In genomic region chr11:65504671-65505433, GRCh38 we compare ENCODE assay signal across 8 cellular contexts. TPM values are rescaled to one million over a fixed set of nuclear protein-coding genes. Genes with fewer than 3 reads are reported as not detected.
DNase-seq lines count a peak whose midpoint lies in the region; ATAC-seq lines count a peak whose summit lies in the region.

No MANE protein-coding gene starts in this region.

- DNase-seq in NCI-H446 treated with DMSO at 0.1 percent for 48 hours (lab: John Stamatoyannopoulos, UW) (peak; percentile 38), NCI-H446 (lab: John Stamatoyannopoulos, UW) (no peak), immature natural killer cell (peak in 2 of 3 donors; percentile 16 to 24), superior temporal gyrus (ENCODE audit: extremely low spot score) (peak; percentile 45)
- DNase-seq in activated CD8-positive, alpha-beta T cell treated with anti-CD3 and anti-CD28 coated beads, Interleukin-2, amount 10 ng/mL, durations not matched to agents 7 days and 5 days, result no peak
- no peak for DNase-seq in effector CD4-positive, alpha-beta T cell
- no peak for DNase-seq in activated CD4-positive, alpha-beta T cell treated with anti-CD3 and anti-CD28 coated beads for 1 hour

- no peaks in the 10 kb centered on the region for H3K36me3 Mint-ChIP-seq in activated CD8-positive, alpha-beta T cell treated with anti-CD3 and anti-CD28 coated beads, Interleukin-2, amount 10 ng/mL, durations not matched to agents 7 days and 5 days (ENCODE audit: low read depth)
- H3K36me3 Mint-ChIP-seq in immature natural killer cell, result peaks cover 0 to 31% (median 30%) of the 10 kb centered on the region in 3 donors

- H3K4me1 Mint-ChIP-seq in activated CD8-positive, alpha-beta T cell treated with anti-CD3 and anti-CD28 coated beads, Interleukin-2, amount 10 ng/mL, durations not matched to agents 7 days and 5 days (ENCODE audit: low read depth), result peaks cover 43% of the 10 kb centered on the region
- peaks cover 56 to 67% of the 10 kb centered on the region in 2 donors for H3K4me1 Mint-ChIP-seq in immature natural killer cell

- CTCF ChIA-PET in activated CD8-positive, alpha-beta T cell treated with anti-CD3 and anti-CD28 coated beads, Interleukin-2, amount 10 ng/mL, durations not matched to agents 7 days and 5 days (lab: Charles Lee), result interaction anchor here (0.6 to 19.7 kb wide), 10 partner anchors 8 to 624 kb away, joined by 3 to 538 read pairs (median 4); partner anchors contain the start of gene NEAT1

- POLR2A ChIA-PET in activated CD8-positive, alpha-beta T cell treated with anti-CD3 and anti-CD28 coated beads, Interleukin-2, amount 10 ng/mL, durations not matched to agents 7 days and 5 days (lab: Charles Lee), result interaction anchor here (0.7 to 22.4 kb wide), 25 partner anchors 9 to 422 kb away, joined by 3 to 4167 read pairs (median 4); partner anchors contain the start of genes CDCA5, DPF2, FRMD8 and MALAT1

- H3K9me3 Mint-ChIP-seq in activated CD8-positive, alpha-beta T cell treated with anti-CD3 and anti-CD28 coated beads, Interleukin-2, amount 10 ng/mL, durations not matched to agents 7 days and 5 days (ENCODE audit: insufficient read depth), result no peaks in the 10 kb centered on the region
- no peaks in the 10 kb centered on the region for H3K9me3 Mint-ChIP-seq in immature natural killer cell

- H3K4me3 Mint-ChIP-seq in activated CD8-positive, alpha-beta T cell treated with anti-CD3 and anti-CD28 coated beads, Interleukin-2, amount 10 ng/mL, durations not matched to agents 7 days and 5 days, result no peak overlapping the region
- no peak overlapping the region for H3K4me3 Mint-ChIP-seq in immature natural killer cell

- peak overlapping the region; percentile 83 for H3K27ac Mint-ChIP-seq in activated CD8-positive, alpha-beta T cell treated with anti-CD3 and anti-CD28 coated beads, Interleukin-2, amount 10 ng/mL, durations not matched to agents 7 days and 5 days
- peak overlapping the region in 5 of 6 donors; percentile 83 to 90 (median 87) for H3K27ac Mint-ChIP-seq in immature natural killer cell

- no peak for ATAC-seq in activated CD8-positive, alpha-beta T cell treated with anti-CD3 and anti-CD28 coated beads, Interleukin-2, amount 10 ng/mL, durations not matched to agents 7 days and 5 days
- no peak for ATAC-seq in HG03460 (IDR thresholded peaks at IDR 0.05; ENCODE audit: unreplicated experiment)

- no peaks in the 10 kb centered on the region for H3K27me3 Mint-ChIP-seq in activated CD8-positive, alpha-beta T cell treated with anti-CD3 and anti-CD28 coated beads, Interleukin-2, amount 10 ng/mL, durations not matched to agents 7 days and 5 days (ENCODE audit: low read depth)
- peaks cover 13 to 40% (median 32%) of the 10 kb centered on the region in 3 donors for H3K27me3 Mint-ChIP-seq in immature natural killer cell (ENCODE audit: low read depth in 3 of 3)

RNA-seq across cellular contexts. Expression of gene MALAT1, which starts 6.0 kb away (rescaled TPM):
- total RNA-seq in activated CD8-positive, alpha-beta T cell treated with anti-CD3 and anti-CD28 coated beads, Interleukin-2, amount 10 ng/mL, durations not matched to agents 7 days and 5 days, result 1,000 to 10,000 TPM; 3,822 to 4,094 TPM
- polyA plus RNA-seq in immature natural killer cell, result 1,000 to 10,000 TPM; 1,459 to 3,517 (median 2,451) TPM

RNA-seq across cellular contexts. Expression of gene SCYL1, which starts 20.0 kb away (rescaled TPM):
- 10 to 100 TPM; 68.0 to 69.5 TPM for total RNA-seq in activated CD8-positive, alpha-beta T cell treated with anti-CD3 and anti-CD28 coated beads, Interleukin-2, amount 10 ng/mL, durations not matched to agents 7 days and 5 days
- polyA plus RNA-seq in immature natural killer cell, result 10 to 100 TPM; 17.8 to 52.5 (median 23.3) TPM

RNA-seq across cellular contexts. Expression of gene LTBP3, which starts 53.3 kb away (rescaled TPM):
- total RNA-seq in activated CD8-positive, alpha-beta T cell treated with anti-CD3 and anti-CD28 coated beads, Interleukin-2, amount 10 ng/mL, durations not matched to agents 7 days and 5 days, result 10 to 100 TPM; 64.7 to 70.8 TPM
- polyA plus RNA-seq in immature natural killer cell, result 10 to 100 TPM in 2 of 3 donors, 1 to 10 TPM in 1; 3.3 to 21.0 (median 14.5) TPM

Comparison
In these comparisons a context has a peak if more than half of its experiments do, and no peak if none do; other contexts are left out.
1. DNase-seq: peak in NCI-H446 treated with DMSO at 0.1 percent for 48 hours (single experiment), immature natural killer cell (2 of 3) and superior temporal gyrus (single experiment); none in NCI-H446 (0 of 2), activated CD8-positive, alpha-beta T cell treated with anti-CD3 and anti-CD28 coated beads, Interleukin-2, amount 10 ng/mL, durations not matched to agents 7 days and 5 days (single experiment), effector CD4-positive, alpha-beta T cell (single experiment) and activated CD4-positive, alpha-beta T cell treated with anti-CD3 and anti-CD28 coated beads for 1 hour (single experiment).